15 cellular contexts compared by ENCODE assay signal in genomic region chr10:99740933-99741559, GRCh38.
"Had no signal": no experiment of that assay in that cellular context is flagged by ENCODE, and none has a peak within 500 bp of the region (broad histone marks: within the 10 kb centered on the region; RNA-seq: fewer than 3 reads in every experiment).

No MANE protein-coding gene starts in this region.

- H3K4me3 ChIP-seq: coronary artery, lung, prostate gland, thoracic aorta had no signal

- ATAC-seq: left colon; naive thymus-derived CD8-positive, alpha-beta T cell; sciatic nerve had no signal

- H3K4me3 Mint-ChIP-seq: activated naive CD4-positive, alpha-beta T cell treated with anti-CD3 and anti-CD28 coated beads, Interleukin-2, amount 50 U/mL, for 24 hours; stimulated activated naive CD8-positive, alpha-beta T cell treated with anti-CD3 and anti-CD28 coated beads, Interleukin-15, Interleukin-2, amounts not matched to agents 100 ng/mL and 50 ng/mL, for 24 hours had no signal

- H3K9me3 ChIP-seq: prostate gland had no signal

- DNase-seq: activated CD4-positive, alpha-beta T cell treated with anti-CD3 and anti-CD28 coated beads, Interleukin-2, amount 50 U/mL, for 1 hour; anterior cingulate cortex; effector CD8-positive, alpha-beta T cell; left colon; stimulated activated CD4-positive, alpha-beta T cell treated with anti-CD3 and anti-CD28 coated beads, Interleukin-4, amount 100 ng/mL, for 1 hour; stimulated activated CD8-positive, alpha-beta memory T cell treated with anti-CD3 and anti-CD28 coated beads, Interleukin-4, amount 100 ng/mL, for 48 hours had no signal

- H3K4me1 ChIP-seq: prostate gland had no signal

- H3K27me3 Mint-ChIP-seq: activated naive CD4-positive, alpha-beta T cell treated with anti-CD3 and anti-CD28 coated beads, Interleukin-2, amount 50 U/mL, for 24 hours; naive thymus-derived CD8-positive, alpha-beta T cell; stimulated activated naive CD8-positive, alpha-beta T cell treated with anti-CD3 and anti-CD28 coated beads, Interleukin-15, Interleukin-2, amounts not matched to agents 100 ng/mL and 50 ng/mL, for 24 hours had no signal

- H3K27ac ChIP-seq: coronary artery, epithelial cell of prostate, prostate gland, thoracic aorta had no signal

- H3K27ac Mint-ChIP-seq: activated naive CD4-positive, alpha-beta T cell treated with anti-CD3 and anti-CD28 coated beads, Interleukin-2, amount 50 U/mL, for 24 hours; stimulated activated naive CD8-positive, alpha-beta T cell treated with anti-CD3 and anti-CD28 coated beads, Interleukin-15, Interleukin-2, amounts not matched to agents 100 ng/mL and 50 ng/mL, for 24 hours had no signal
